In genomic region chr5:140402258-140403074, GRCh38 we compare ENCODE assay signal across 1 cellular context.
TF ChIP-seq lines count a peak whose summit lies in the region.

No MANE protein-coding gene starts in this region.

TF ChIP-seq in HepG2, 621 proteins besides CTCF, POLR2A, EP300 and RAD21 (continued from another document and continues in another):
- peak; percentile 68; the same call in 1 of the 2 replicates for TF ChIP-seq PATZ1 (CRISPR knock-in tag; IDR thresholded peaks at IDR 0.05)
- no peak for TF ChIP-seq JUND (CRISPR knock-in tag; IDR thresholded peaks at IDR 0.05)
- TF ChIP-seq ZMYM3 (CRISPR knock-in tag; IDR thresholded peaks at IDR 0.05), result 0 out of 2 replicates have a peak, but pooled peaks have one; percentile 20
- 0 out of 2 replicates have a peak, but pooled peaks have one; percentile 10 for TF ChIP-seq ZNF317 (CRISPR knock-in tag; IDR thresholded peaks at IDR 0.05)
- TF ChIP-seq NR2F1 (CRISPR knock-in tag; IDR thresholded peaks at IDR 0.05), result no peak
- TF ChIP-seq GATAD2A (CRISPR knock-in tag; IDR thresholded peaks at IDR 0.05), result peak; percentile 43; the same call in 1 of the 2 replicates
- TF ChIP-seq ZNF24 (IDR thresholded peaks at IDR 0.05), result no peak
- TF ChIP-seq ZFP90 (CRISPR knock-in tag; IDR thresholded peaks at IDR 0.05; ENCODE audit: borderline replicate concordance), result peak; percentile 90
- TF ChIP-seq, protein P1, sequence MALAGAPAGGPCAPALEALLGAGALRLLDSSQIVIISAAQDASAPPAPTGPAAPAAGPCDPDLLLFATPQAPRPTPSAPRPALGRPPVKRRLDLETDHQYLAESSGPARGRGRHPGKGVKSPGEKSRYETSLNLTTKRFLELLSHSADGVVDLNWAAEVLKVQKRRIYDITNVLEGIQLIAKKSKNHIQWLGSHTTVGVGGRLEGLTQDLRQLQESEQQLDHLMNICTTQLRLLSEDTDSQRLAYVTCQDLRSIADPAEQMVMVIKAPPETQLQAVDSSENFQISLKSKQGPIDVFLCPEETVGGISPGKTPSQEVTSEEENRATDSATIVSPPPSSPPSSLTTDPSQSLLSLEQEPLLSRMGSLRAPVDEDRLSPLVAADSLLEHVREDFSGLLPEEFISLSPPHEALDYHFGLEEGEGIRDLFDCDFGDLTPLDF (CRISPR knock-in tag; IDR thresholded peaks at IDR 0.05), result peak; percentile 83
- 0 out of 2 replicates have a peak, but pooled peaks have one; percentile 31 for TF ChIP-seq ZNF17 (CRISPR knock-in tag; IDR thresholded peaks at IDR 0.05)
- 0 out of 2 replicates have a peak, but pooled peaks have one; percentile 17 for TF ChIP-seq ZNF234 (CRISPR knock-in tag; conservative IDR thresholded peaks at IDR 0.05)
- no peak for TF ChIP-seq ZNF616 (CRISPR knock-in tag; IDR thresholded peaks at IDR 0.05; ENCODE audit: low read depth)
- TF ChIP-seq ZNF543 (CRISPR knock-in tag; IDR thresholded peaks at IDR 0.05), result 0 out of 2 replicates have a peak, but pooled peaks have one; percentile 71
- no peak for TF ChIP-seq NFYB (CRISPR knock-in tag; IDR thresholded peaks at IDR 0.05)
- peak; percentile 29; the same call in 1 of the 2 replicates for TF ChIP-seq BRF2 (CRISPR knock-in tag; IDR thresholded peaks at IDR 0.05)
- peak; percentile 89; the same call in 1 of the 2 replicates for TF ChIP-seq ZBTB4 (CRISPR knock-in tag; IDR thresholded peaks at IDR 0.05; ENCODE audit: borderline replicate concordance)
- no peak for TF ChIP-seq ZNF841 (CRISPR knock-in tag; IDR thresholded peaks at IDR 0.05; ENCODE audit: borderline replicate concordance)
- TF ChIP-seq, protein P2, sequence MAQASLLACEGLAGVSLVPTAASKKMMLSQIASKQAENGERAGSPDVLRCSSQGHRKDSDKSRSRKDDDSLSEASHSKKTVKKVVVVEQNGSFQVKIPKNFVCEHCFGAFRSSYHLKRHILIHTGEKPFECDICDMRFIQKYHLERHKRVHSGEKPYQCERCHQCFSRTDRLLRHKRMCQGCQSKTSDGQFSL (CRISPR knock-in tag; IDR thresholded peaks at IDR 0.05), result peak; percentile 68
- TF ChIP-seq ESRRA (CRISPR knock-in tag; IDR thresholded peaks at IDR 0.05; ENCODE audit: low read depth), result 0 out of 2 replicates have a peak, but pooled peaks have one; percentile 10
- TF ChIP-seq, protein P3, sequence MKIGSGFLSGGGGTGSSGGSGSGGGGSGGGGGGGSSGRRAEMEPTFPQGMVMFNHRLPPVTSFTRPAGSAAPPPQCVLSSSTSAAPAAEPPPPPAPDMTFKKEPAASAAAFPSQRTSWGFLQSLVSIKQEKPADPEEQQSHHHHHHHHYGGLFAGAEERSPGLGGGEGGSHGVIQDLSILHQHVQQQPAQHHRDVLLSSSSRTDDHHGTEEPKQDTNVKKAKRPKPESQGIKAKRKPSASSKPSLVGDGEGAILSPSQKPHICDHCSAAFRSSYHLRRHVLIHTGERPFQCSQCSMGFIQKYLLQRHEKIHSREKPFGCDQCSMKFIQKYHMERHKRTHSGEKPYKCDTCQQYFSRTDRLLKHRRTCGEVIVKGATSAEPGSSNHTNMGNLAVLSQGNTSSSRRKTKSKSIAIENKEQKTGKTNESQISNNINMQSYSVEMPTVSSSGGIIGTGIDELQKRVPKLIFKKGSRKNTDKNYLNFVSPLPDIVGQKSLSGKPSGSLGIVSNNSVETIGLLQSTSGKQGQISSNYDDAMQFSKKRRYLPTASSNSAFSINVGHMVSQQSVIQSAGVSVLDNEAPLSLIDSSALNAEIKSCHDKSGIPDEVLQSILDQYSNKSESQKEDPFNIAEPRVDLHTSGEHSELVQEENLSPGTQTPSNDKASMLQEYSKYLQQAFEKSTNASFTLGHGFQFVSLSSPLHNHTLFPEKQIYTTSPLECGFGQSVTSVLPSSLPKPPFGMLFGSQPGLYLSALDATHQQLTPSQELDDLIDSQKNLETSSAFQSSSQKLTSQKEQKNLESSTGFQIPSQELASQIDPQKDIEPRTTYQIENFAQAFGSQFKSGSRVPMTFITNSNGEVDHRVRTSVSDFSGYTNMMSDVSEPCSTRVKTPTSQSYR (CRISPR knock-in tag; IDR thresholded peaks at IDR 0.05; ENCODE audit: borderline replicate concordance), result peak; percentile 45; the same call in 1 of the 2 replicates
- TF ChIP-seq, protein P4, sequence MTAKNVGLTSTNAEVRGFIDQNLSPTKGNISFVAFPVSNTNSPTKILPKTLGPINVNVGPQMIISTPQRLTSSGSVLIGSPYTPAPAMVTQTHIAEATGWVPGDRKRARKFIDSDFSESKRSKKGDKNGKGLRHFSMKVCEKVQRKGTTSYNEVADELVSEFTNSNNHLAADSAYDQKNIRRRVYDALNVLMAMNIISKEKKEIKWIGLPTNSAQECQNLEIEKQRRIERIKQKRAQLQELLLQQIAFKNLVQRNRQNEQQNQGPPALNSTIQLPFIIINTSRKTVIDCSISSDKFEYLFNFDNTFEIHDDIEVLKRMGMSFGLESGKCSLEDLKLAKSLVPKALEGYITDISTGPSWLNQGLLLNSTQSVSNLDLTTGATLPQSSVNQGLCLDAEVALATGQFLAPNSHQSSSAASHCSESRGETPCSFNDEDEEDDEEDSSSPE (CRISPR knock-in tag; IDR thresholded peaks at IDR 0.05), result peak; percentile 88
- TF ChIP-seq CSRNP2 (CRISPR knock-in tag; conservative IDR thresholded peaks at IDR 0.05; ENCODE audit: low read depth), result no peak
- TF ChIP-seq ZNF225 (CRISPR knock-in tag; IDR thresholded peaks at IDR 0.05), result peak; percentile 72
- TF ChIP-seq RBM22 (optimal IDR thresholded peaks at IDR 0.05; ENCODE audit: low read length), result no peak
- TF ChIP-seq HIVEP1 (CRISPR knock-in tag; IDR thresholded peaks at IDR 0.05), result no peak
- no peak for TF ChIP-seq GLI4 (CRISPR knock-in tag; IDR thresholded peaks at IDR 0.05; ENCODE audit: borderline replicate concordance)
- TF ChIP-seq HOXA9 (CRISPR knock-in tag; IDR thresholded peaks at IDR 0.05; ENCODE audit: borderline replicate concordance), result no peak
- TF ChIP-seq KAT7 (CRISPR knock-in tag; IDR thresholded peaks at IDR 0.05; ENCODE audit: borderline replicate concordance), result no peak
- TF ChIP-seq, protein P5, sequence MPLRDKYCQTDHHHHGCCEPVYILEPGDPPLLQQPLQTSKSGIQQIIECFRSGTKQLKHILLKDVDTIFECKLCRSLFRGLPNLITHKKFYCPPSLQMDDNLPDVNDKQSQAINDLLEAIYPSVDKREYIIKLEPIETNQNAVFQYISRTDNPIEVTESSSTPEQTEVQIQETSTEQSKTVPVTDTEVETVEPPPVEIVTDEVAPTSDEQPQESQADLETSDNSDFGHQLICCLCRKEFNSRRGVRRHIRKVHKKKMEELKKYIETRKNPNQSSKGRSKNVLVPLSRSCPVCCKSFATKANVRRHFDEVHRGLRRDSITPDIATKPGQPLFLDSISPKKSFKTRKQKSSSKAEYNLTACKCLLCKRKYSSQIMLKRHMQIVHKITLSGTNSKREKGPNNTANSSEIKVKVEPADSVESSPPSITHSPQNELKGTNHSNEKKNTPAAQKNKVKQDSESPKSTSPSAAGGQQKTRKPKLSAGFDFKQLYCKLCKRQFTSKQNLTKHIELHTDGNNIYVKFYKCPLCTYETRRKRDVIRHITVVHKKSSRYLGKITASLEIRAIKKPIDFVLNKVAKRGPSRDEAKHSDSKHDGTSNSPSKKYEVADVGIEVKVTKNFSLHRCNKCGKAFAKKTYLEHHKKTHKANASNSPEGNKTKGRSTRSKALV (CRISPR knock-in tag; IDR thresholded peaks at IDR 0.05), result no peak; the same call in 1 of the 2 replicates
- no peak; the same call in 1 of the 2 replicates for TF ChIP-seq ZNF501 (CRISPR knock-in tag; IDR thresholded peaks at IDR 0.05)
- TF ChIP-seq ATF6 (CRISPR knock-in tag; conservative IDR thresholded peaks at IDR 0.05), result 0 out of 2 replicates have a peak, but pooled peaks have one; percentile 29
- TF ChIP-seq ZBTB21 (CRISPR knock-in tag; IDR thresholded peaks at IDR 0.05), result no peak
- TF ChIP-seq, protein P6, sequence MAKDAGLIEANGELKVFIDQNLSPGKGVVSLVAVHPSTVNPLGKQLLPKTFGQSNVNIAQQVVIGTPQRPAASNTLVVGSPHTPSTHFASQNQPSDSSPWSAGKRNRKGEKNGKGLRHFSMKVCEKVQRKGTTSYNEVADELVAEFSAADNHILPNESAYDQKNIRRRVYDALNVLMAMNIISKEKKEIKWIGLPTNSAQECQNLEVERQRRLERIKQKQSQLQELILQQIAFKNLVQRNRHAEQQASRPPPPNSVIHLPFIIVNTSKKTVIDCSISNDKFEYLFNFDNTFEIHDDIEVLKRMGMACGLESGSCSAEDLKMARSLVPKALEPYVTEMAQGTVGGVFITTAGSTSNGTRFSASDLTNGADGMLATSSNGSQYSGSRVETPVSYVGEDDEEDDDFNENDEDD (CRISPR knock-in tag; IDR thresholded peaks at IDR 0.05; ENCODE audit: borderline replicate concordance), result peak; percentile 51; the same call in 1 of the 2 replicates
- TF ChIP-seq ZBTB43 (CRISPR knock-in tag; conservative IDR thresholded peaks at IDR 0.05), result no peak
